9 cellular contexts compared by ENCODE assay signal in genomic region chr17:68318103-68318991, GRCh38. TPM values are rescaled to one million over a fixed set of nuclear protein-coding genes. Genes with fewer than 3 reads are reported as not detected.
DNase-seq lines count a peak whose midpoint lies in the region; ATAC-seq and TF ChIP-seq lines count a peak whose summit lies in the region.
"Had no signal": no experiment of that assay in that cellular context is flagged by ENCODE, and none has a peak within 500 bp of the region (broad histone marks: within the 10 kb centered on the region; RNA-seq: fewer than 3 reads in every experiment).

No MANE protein-coding gene starts in this region.

- no peak overlapping the region for H3K4me3 ChIP-seq in mucosa of descending colon
- H3K4me3 ChIP-seq in lower leg skin (ENCODE audit: low read depth, poor library complexity, severe bottlenecking) = no peak overlapping the region
- H3K4me3 ChIP-seq: esophagus muscularis mucosa had no signal

- TF ChIP-seq CTCF in Calu3 (IDR thresholded peaks at IDR 0.05; ENCODE audit: unreplicated experiment) (no peak), mucosa of descending colon (IDR thresholded peaks at IDR 0.05) (no peak), lower leg skin (IDR thresholded peaks at IDR 0.05) (no peak), osteocyte (IDR thresholded peaks at IDR 0.05) (no peak)

- H3K27me3 Mint-ChIP-seq in Calu3 (ENCODE audit: unreplicated experiment) = no peaks in the 10 kb centered on the region
- no peaks in the 10 kb centered on the region for H3K27me3 Mint-ChIP-seq in osteocyte (ENCODE audit: unreplicated experiment)

- CTCF ChIA-PET in Calu3 (lab: Charles Lee) = interaction anchor here (1.0 to 1.3 kb wide), 3 partner anchors 10 to 81 kb away, joined by 3 to 5 read pairs (median 3); partner anchors contain the start of gene AMZ2

- no peaks in the 10 kb centered on the region for H3K36me3 ChIP-seq in mucosa of descending colon (ENCODE audit: low read depth)
- H3K36me3 ChIP-seq: esophagus muscularis mucosa had no signal

- H3K4me1 ChIP-seq in mucosa of descending colon (ENCODE audit: low read depth) = no peaks in the 10 kb centered on the region

- no peak overlapping the region for H3K4me3 Mint-ChIP-seq in Calu3 (ENCODE audit: low read depth, unreplicated experiment)
- no peak overlapping the region for H3K4me3 Mint-ChIP-seq in osteocyte (ENCODE audit: unreplicated experiment)

- H3K36me3 Mint-ChIP-seq in Calu3 (ENCODE audit: insufficient read depth, unreplicated experiment) (peaks cover 12% of the 10 kb centered on the region), osteocyte (ENCODE audit: unreplicated experiment) (no peaks in the 10 kb centered on the region)

- BruUV-seq in Calu3 (replicated peaks; lab: Mats Ljungman, UMichigan) = no TSS peak

- H3K27ac Mint-ChIP-seq in Calu3 (ENCODE audit: unreplicated experiment) (no peak overlapping the region), osteocyte (ENCODE audit: unreplicated experiment) (no peak overlapping the region)

- DNase-seq in Calu3 = peak; percentile 54
- DNase-seq in HS-5 (ENCODE audit: low read depth) = peak; percentile 74
- peak; percentile 47 for DNase-seq in amniotic epithelial cell (ENCODE audit: low read depth)
- DNase-seq in mucosa of descending colon = no peak
- no peak for DNase-seq in activated naive CD4-positive, alpha-beta T cell (lab: John Stamatoyannopoulos, UW)
- DNase-seq in lower leg skin (ENCODE audit: low spot score in 2 of 2) = no peak
- DNase-seq in KG1 (lab: John Stamatoyannopoulos, UW) = no peak
- DNase-seq in osteocyte (ENCODE audit: extremely low spot score, unreplicated experiment) = no peak

- intact Hi-C loops in Calu3 (cut with micrococcal nuclease; ENCODE audit: unreplicated experiment) = no loop called here
- intact Hi-C loops in mucosa of descending colon (cut with DNase I, micrococcal nuclease) = no loop called here
- intact Hi-C loops in lower leg skin (cut with DNase I; ENCODE audit: low total_unique reads) = no loop called here

- TF ChIP-seq POLR2A in lower leg skin (IDR thresholded peaks at IDR 0.05) = no peak

- peaks cover 4% of the 10 kb centered on the region for H3K9me3 Mint-ChIP-seq in Calu3 (ENCODE audit: low read depth, unreplicated experiment)
- no peaks in the 10 kb centered on the region for H3K9me3 Mint-ChIP-seq in osteocyte (ENCODE audit: unreplicated experiment)

- peaks cover 25% of the 10 kb centered on the region for H3K4me1 Mint-ChIP-seq in Calu3 (ENCODE audit: low read depth, unreplicated experiment)
- H3K4me1 Mint-ChIP-seq in osteocyte (ENCODE audit: unreplicated experiment) = peaks cover 8% of the 10 kb centered on the region

- H3K9me3 ChIP-seq in mucosa of descending colon = no peaks in the 10 kb centered on the region
- H3K9me3 ChIP-seq: esophagus muscularis mucosa had no signal

- peak; percentile 25 for ATAC-seq in mucosa of descending colon

- WGBS in lower leg skin, 2 donors = 73 to 75% methylated on average over 8 of the region's 8 CpGs

RNA-seq across cellular contexts. Expression of gene ARSG, which starts 27.1 kb away (rescaled TPM):
- total RNA-seq in Calu3 (2022) (1.4 and 2.4 TPM in 2 replicates), mucosa of descending colon (1 to 10 TPM; 1.7 to 3.1 (median 2.1) TPM), lower leg skin (10 to 100 TPM in 1 of 4 donors, 1 to 10 TPM in 3; 4.3 to 16.8 (median 7.8) TPM), osteocyte (8.7 and 8.9 TPM in 2 replicates)

RNA-seq across cellular contexts. Expression of gene SLC16A6, which starts 27.4 kb away (rescaled TPM):
- total RNA-seq in Calu3 (2022) (0.12 and 0.19 TPM in 2 replicates), mucosa of descending colon (under 1 TPM; 0.14 to 0.47 (median 0.34) TPM), lower leg skin (10 to 100 TPM in 1 of 4 donors, 1 to 10 TPM in 3; 2.7 to 10.3 (median 7.8) TPM), osteocyte (2.1 and 2.7 TPM in 2 replicates)

Comparison
In these comparisons a context has a peak if more than half of its experiments do, and no peak if none do; other contexts are left out.
1. DNase-seq: peak in Calu3 (single experiment), HS-5 (single experiment) and amniotic epithelial cell (single experiment); none in mucosa of descending colon (0 of 3), activated naive CD4-positive, alpha-beta T cell (0 of 4), lower leg skin (0 of 2), KG1 (single experiment) and osteocyte (single experiment).